Comparison of ENCODE assay signal across 1 cellular context in genomic region chr19:10544242-10544752, GRCh38.
TF ChIP-seq lines count a peak whose summit lies in the region.

No MANE protein-coding gene starts in this region.

TF ChIP-seq in K562, 482 proteins besides CTCF, POLR2A, EP300 and RAD21 (continued from another document and continues in another):
- no peak for TF ChIP-seq ZMIZ1 (IDR thresholded peaks at IDR 0.05; ENCODE audit: low read depth in 2 of 2, low read length in 2 of 2)
- TF ChIP-seq MBD2 (IDR thresholded peaks at IDR 0.05; ENCODE audit: borderline replicate concordance, low read depth) = no peak
- no peak for TF ChIP-seq MXI1 (IDR thresholded peaks at IDR 0.05; ENCODE audit: low read depth, low read length)
- peak; percentile 91; the same call in 1 of the 2 replicates for TF ChIP-seq PTBP1 (IDR thresholded peaks at IDR 0.05; ENCODE audit: low read depth, low read length)
- peak; percentile 52 for TF ChIP-seq CBX1 (IDR thresholded peaks at IDR 0.05; ENCODE audit: low read depth)
- TF ChIP-seq FUS (optimal IDR thresholded peaks at IDR 0.05; ENCODE audit: low read depth, low read length) = no peak
- no peak for TF ChIP-seq JUNB (CRISPR knock-in tag; conservative IDR thresholded peaks at IDR 0.05)
- TF ChIP-seq ZNF280B (CRISPR knock-in tag; IDR thresholded peaks at IDR 0.05) = no peak
- no peak for TF ChIP-seq MTA2 (IDR thresholded peaks at IDR 0.05; ENCODE audit: low read depth)
- TF ChIP-seq MYNN (IDR thresholded peaks at IDR 0.05) = no peak
- TF ChIP-seq MYNN (CRISPR knock-in tag; IDR thresholded peaks at IDR 0.05) = no peak
- TF ChIP-seq BACH1 (tag; IDR thresholded peaks at IDR 0.05) = no peak
- no peak for TF ChIP-seq IRF9 (tag; IDR thresholded peaks at IDR 0.05)
- TF ChIP-seq CHD1 (IDR thresholded peaks at IDR 0.05; ENCODE audit: low read length) = no peak
- TF ChIP-seq OTX1 (CRISPR knock-in tag; IDR thresholded peaks at IDR 0.05) = no peak
- no peak for TF ChIP-seq DPF2 (IDR thresholded peaks at IDR 0.05)
- TF ChIP-seq SMARCA5 (IDR thresholded peaks at IDR 0.05) = peak; percentile 93
- no peak for TF ChIP-seq CREB1 (IDR thresholded peaks at IDR 0.05)
- no peak for TF ChIP-seq CREB1 (CRISPR knock-in tag; IDR thresholded peaks at IDR 0.05)
- TF ChIP-seq ZFP91 (CRISPR knock-in tag; IDR thresholded peaks at IDR 0.05) = no peak
- TF ChIP-seq SIRT6 (IDR thresholded peaks at IDR 0.05; ENCODE audit: low read depth, low read length) = no peak
- TF ChIP-seq SRF (CRISPR knock-in tag; IDR thresholded peaks at IDR 0.05) = no peak
- no peak for TF ChIP-seq ZNF384 (IDR thresholded peaks at IDR 0.05; ENCODE audit: low read depth, low read length)
- TF ChIP-seq TCF7 (IDR thresholded peaks at IDR 0.05; ENCODE audit: borderline replicate concordance) = no peak
- no peak for TF ChIP-seq CTBP1 (IDR thresholded peaks at IDR 0.05; ENCODE audit: borderline replicate concordance)
- 0 out of 2 replicates have a peak, but pooled peaks have one; percentile 48 for TF ChIP-seq HMGXB4 (CRISPR knock-in tag; IDR thresholded peaks at IDR 0.05)
- no peak for TF ChIP-seq NFIX (CRISPR knock-in tag; IDR thresholded peaks at IDR 0.05; ENCODE audit: low read depth)
- no peak for TF ChIP-seq MCM7 (IDR thresholded peaks at IDR 0.05)
- peak; percentile 60; the same call in 1 of the 2 replicates for TF ChIP-seq SP1 (CRISPR knock-in tag; IDR thresholded peaks at IDR 0.05)
- no peak for TF ChIP-seq NELFE (IDR thresholded peaks at IDR 0.05; ENCODE audit: insufficient read depth, insufficient read length)
- no peak for TF ChIP-seq TCF3 (CRISPR knock-in tag; IDR thresholded peaks at IDR 0.05)
- no peak for TF ChIP-seq ELK3 (CRISPR knock-in tag; IDR thresholded peaks at IDR 0.05)
- TF ChIP-seq DMBX1 (CRISPR knock-in tag; IDR thresholded peaks at IDR 0.05; ENCODE audit: borderline replicate concordance) = no peak
- no peak for TF ChIP-seq PHB2 (IDR thresholded peaks at IDR 0.05; ENCODE audit: low read depth)
- no peak for TF ChIP-seq TAL1 (IDR thresholded peaks at IDR 0.05)
- no peak for TF ChIP-seq NR1H2 (CRISPR knock-in tag; IDR thresholded peaks at IDR 0.05)
- no peak for TF ChIP-seq HNRNPK (IDR thresholded peaks at IDR 0.05; ENCODE audit: low read depth, low read length, poor library complexity, severe bottlenecking)
- TF ChIP-seq NKRF (IDR thresholded peaks at IDR 0.05; ENCODE audit: borderline replicate concordance) = peak; percentile 50; the same call in 1 of the 2 replicates
- TF ChIP-seq ZFX (CRISPR knock-in tag; IDR thresholded peaks at IDR 0.05) = no peak
- TF ChIP-seq SRSF7 (optimal IDR thresholded peaks at IDR 0.05; ENCODE audit: low read depth, low read length) = no peak
- TF ChIP-seq PPARD (CRISPR knock-in tag; IDR thresholded peaks at IDR 0.05) = no peak
- no peak for TF ChIP-seq TCF7L2 (IDR thresholded peaks at IDR 0.05; ENCODE audit: low read depth, low read length)
- TF ChIP-seq BRF1 (IDR thresholded peaks at IDR 0.05; ENCODE audit: borderline replicate concordance, extremely low read depth, insufficient read length) = no peak
- TF ChIP-seq MEF2D (tag; conservative IDR thresholded peaks at IDR 0.05; ENCODE audit: low read depth) = no peak
- TF ChIP-seq PHF20 (IDR thresholded peaks at IDR 0.05; ENCODE audit: partially characterized antibody) = peak; percentile 40
- no peak for TF ChIP-seq ZNF274 (IDR thresholded peaks at IDR 0.05; ENCODE audit: borderline replicate concordance, low read depth, low read length)
- TF ChIP-seq KLF6 (CRISPR knock-in tag; IDR thresholded peaks at IDR 0.05; ENCODE audit: borderline replicate concordance) = no peak
- TF ChIP-seq SMAD1 (IDR thresholded peaks at IDR 0.05; ENCODE audit: low read depth, low read length, partially characterized antibody) = peak; percentile 1
- TF ChIP-seq FOS (IDR thresholded peaks at IDR 0.05; ENCODE audit: extremely low read depth, insufficient read length) = no peak
- no peak for TF ChIP-seq TRIM25 (IDR thresholded peaks at IDR 0.05; ENCODE audit: borderline replicate concordance)
- TF ChIP-seq ZBTB1 (CRISPR knock-in tag; IDR thresholded peaks at IDR 0.05; ENCODE audit: borderline replicate concordance, low read depth) = no peak
- TF ChIP-seq CREB3 (tag; conservative IDR thresholded peaks at IDR 0.05; ENCODE audit: low read depth) = no peak
- TF ChIP-seq NCOA4 (IDR thresholded peaks at IDR 0.05; ENCODE audit: partially characterized antibody) = peak; percentile 69
- TF ChIP-seq ZNF354B (CRISPR knock-in tag; IDR thresholded peaks at IDR 0.05) = no peak
